Comparison of ENCODE assay signal across 27 cellular contexts in genomic region chr9:135413461-135413860, GRCh38.
DNase-seq lines count a peak whose midpoint lies in the region; TF ChIP-seq lines count a peak whose summit lies in the region.
"Had no signal": no experiment of that assay in that cellular context is flagged by ENCODE, and none has a peak within 500 bp of the region (broad histone marks: within the 10 kb centered on the region; RNA-seq: fewer than 3 reads in every experiment).

No MANE protein-coding gene starts in this region.

- H3K27me3 ChIP-seq in Peyer's patch (no peaks in the 10 kb centered on the region), endodermal cell (ENCODE audit: control insufficient read depth, insufficient read depth, low read length, poor library complexity, severe bottlenecking) (no peaks in the 10 kb centered on the region), spleen (replicated peaks in 1 of 7) (peaks cover 0 to 71% (median 15%) of the 10 kb centered on the region in 7 donors)
- H3K27me3 ChIP-seq: BLaER1, MG63 had no signal

- no peak for TF ChIP-seq CTCF in Peyer's patch (IDR thresholded peaks at IDR 0.05)
- TF ChIP-seq CTCF in endodermal cell (conservative IDR thresholded peaks at IDR 0.05), result no peak
- no peak for TF ChIP-seq CTCF in spleen (IDR thresholded peaks at IDR 0.05 in 8 of 11, conservative IDR thresholded peaks at IDR 0.05 in 3 of 11)

- DNase-seq in activated naive CD4-positive, alpha-beta T cell treated with anti-CD3 and anti-CD28 coated beads, Interleukin-2, amount 10 ng/mL, durations not matched to agents 7 days and 5 days, result peak; percentile 19
- DNase-seq in activated naive CD4-positive, alpha-beta T cell treated with anti-CD3 and anti-CD28 coated beads for 36 hours, result no peak
- peak in 2 of 3 donors; percentile 24 to 37 for DNase-seq in Peyer's patch
- DNase-seq in endodermal cell, result peak; percentile 43
- peak; percentile 68 for DNase-seq in spleen
- DNase-seq in NCI-H187 treated with DMSO at 0.1 percent for 48 hours (lab: John Stamatoyannopoulos, UW), result no peak
- DNase-seq in SKM-1 treated with dmso at 0.1 percent for 144 hours (lab: John Stamatoyannopoulos, UW; ENCODE audit: unreplicated experiment), result no peak
- no peak for DNase-seq in NCI-H524 treated with DMSO at 0.1 percent for 48 hours (lab: John Stamatoyannopoulos, UW)
- DNase-seq: CD4-positive, alpha-beta T cell; DMS79; EL; GDM1; IMR-90; KG1; MG63; NCI-H1105 treated with DMSO at 0.1 percent for 48 hours; NCI-H146; NCI-H2029; NCI-H446; NCI-H526; NCI-H82; NK-92 treated with Interleukin-12 subunit alpha and Interleukin-12 subunit beta, amount 100 ng/mL, for 24 hours; SIG-M5 had no signal

- no peaks in the 10 kb centered on the region for H3K36me3 Mint-ChIP-seq in activated naive CD4-positive, alpha-beta T cell treated with anti-CD3 and anti-CD28 coated beads, Interleukin-2, amount 10 ng/mL, durations not matched to agents 7 days and 5 days
- no peaks in the 10 kb centered on the region for H3K36me3 Mint-ChIP-seq in activated naive CD4-positive, alpha-beta T cell treated with anti-CD3 and anti-CD28 coated beads for 36 hours (ENCODE audit: low read depth)
- no peaks in the 10 kb centered on the region for H3K36me3 Mint-ChIP-seq in endodermal cell (ENCODE audit: low read depth)

- no peak for TF ChIP-seq POLR2A in Peyer's patch (IDR thresholded peaks at IDR 0.05)
- TF ChIP-seq POLR2A in spleen (IDR thresholded peaks at IDR 0.05), result no peak

- CTCF ChIA-PET in activated naive CD4-positive, alpha-beta T cell treated with anti-CD3 and anti-CD28 coated beads, Interleukin-2, amount 10 ng/mL, durations not matched to agents 7 days and 5 days (lab: Charles Lee), result interaction anchor here (0.7 to 1.6 kb wide), 4 partner anchors 43 to 716 kb away, joined by 3 to 12 read pairs (median 4); no protein-coding TSS in a partner anchor
- CTCF ChIA-PET in activated naive CD4-positive, alpha-beta T cell treated with anti-CD3 and anti-CD28 coated beads for 36 hours (lab: Charles Lee), result interaction anchor here (0.6 to 1.3 kb wide), 3 partner anchors 32 to 193 kb away, joined by 3 to 4 read pairs (median 4); no protein-coding TSS in a partner anchor

- H3K9me3 Mint-ChIP-seq in activated naive CD4-positive, alpha-beta T cell treated with anti-CD3 and anti-CD28 coated beads, Interleukin-2, amount 10 ng/mL, durations not matched to agents 7 days and 5 days, result no peaks in the 10 kb centered on the region
- H3K9me3 Mint-ChIP-seq in activated naive CD4-positive, alpha-beta T cell treated with anti-CD3 and anti-CD28 coated beads for 36 hours, result no peaks in the 10 kb centered on the region
- H3K9me3 Mint-ChIP-seq in endodermal cell, result no peaks in the 10 kb centered on the region
- H3K9me3 Mint-ChIP-seq: CD4-positive, alpha-beta T cell had no signal

- H3K9ac ChIP-seq in endodermal cell (ENCODE audit: extremely low read depth, low read length, poor library complexity, severe bottlenecking), result no peak overlapping the region
- H3K9ac ChIP-seq: BLaER1 had no signal

- no peak overlapping the region for H3K4me3 ChIP-seq in Peyer's patch
- no peak overlapping the region for H3K4me3 ChIP-seq in endodermal cell (ENCODE audit: low read length)
- no peak overlapping the region for H3K4me3 ChIP-seq in spleen
- H3K4me3 ChIP-seq: BLaER1, GM12878, MG63, SK-N-MC had no signal

- no peaks in the 10 kb centered on the region for H3K36me3 ChIP-seq in Peyer's patch
- no peaks in the 10 kb centered on the region for H3K36me3 ChIP-seq in endodermal cell (ENCODE audit: control insufficient read depth, insufficient read depth, low read length)
- H3K36me3 ChIP-seq in spleen, result no peaks in the 10 kb centered on the region
- H3K36me3 ChIP-seq: BLaER1, MG63 had no signal

- H3K4me1 ChIP-seq in Peyer's patch, result no peaks in the 10 kb centered on the region
- H3K4me1 ChIP-seq in endodermal cell (ENCODE audit: control insufficient read depth, insufficient read depth, low read length), result no peaks in the 10 kb centered on the region
- peaks cover 0 to 8% (median 6%) of the 10 kb centered on the region in 6 donors for H3K4me1 ChIP-seq in spleen
- H3K4me1 ChIP-seq: BLaER1 had no signal

- H3K9me3 ChIP-seq in Peyer's patch (no peaks in the 10 kb centered on the region), endodermal cell (ENCODE audit: control insufficient read depth, low read length) (no peaks in the 10 kb centered on the region), spleen (no peaks in the 10 kb centered on the region)
- H3K9me3 ChIP-seq: BLaER1, MG63 had no signal

- H3K27ac ChIP-seq in Peyer's patch (no peak overlapping the region), endodermal cell (ENCODE audit: low read depth, low read length) (no peak overlapping the region), spleen (no peak overlapping the region)
- H3K27ac ChIP-seq: BLaER1, RWPE1, SK-N-MC had no signal

- H3K4me3 Mint-ChIP-seq in activated naive CD4-positive, alpha-beta T cell treated with anti-CD3 and anti-CD28 coated beads, Interleukin-2, amount 10 ng/mL, durations not matched to agents 7 days and 5 days, result no peak overlapping the region
- H3K4me3 Mint-ChIP-seq in activated naive CD4-positive, alpha-beta T cell treated with anti-CD3 and anti-CD28 coated beads for 36 hours, result no peak overlapping the region
- H3K4me3 Mint-ChIP-seq in endodermal cell, result no peak overlapping the region
- H3K4me3 Mint-ChIP-seq: CD4-positive, alpha-beta T cell had no signal

- H3K4me1 Mint-ChIP-seq in activated naive CD4-positive, alpha-beta T cell treated with anti-CD3 and anti-CD28 coated beads, Interleukin-2, amount 10 ng/mL, durations not matched to agents 7 days and 5 days, result no peaks in the 10 kb centered on the region
- H3K4me1 Mint-ChIP-seq in activated naive CD4-positive, alpha-beta T cell treated with anti-CD3 and anti-CD28 coated beads for 36 hours (ENCODE audit: low read depth), result no peaks in the 10 kb centered on the region
- H3K4me1 Mint-ChIP-seq in endodermal cell, result no peaks in the 10 kb centered on the region

- 88 to 94% methylated on average over 9 to 18 of the region's 18 CpGs for WGBS in endodermal cell (ENCODE audit: insufficient coverage in 1 of 2, insufficient read length in 1 of 2), 2 experiments
- WGBS in spleen, 5 donors, result 77 to 91% (median 87%) methylated on average over 7 to 18 of the region's 18 CpGs

- intact Hi-C loops in activated naive CD4-positive, alpha-beta T cell treated with anti-CD3 and anti-CD28 coated beads for 36 hours (cut with micrococcal nuclease), result no loop called here
- intact Hi-C loops in spleen (cut with DNase I; ENCODE audit: low total_unique reads), result loop anchor here (5.0 kb wide), 2 partner anchors 326 to 716 kb away; partner anchors contain the start of gene OLFM1

- H3K27ac Mint-ChIP-seq in activated naive CD4-positive, alpha-beta T cell treated with anti-CD3 and anti-CD28 coated beads, Interleukin-2, amount 10 ng/mL, durations not matched to agents 7 days and 5 days, result no peak overlapping the region
- no peak overlapping the region for H3K27ac Mint-ChIP-seq in activated naive CD4-positive, alpha-beta T cell treated with anti-CD3 and anti-CD28 coated beads for 36 hours
- H3K27ac Mint-ChIP-seq in endodermal cell, result no peak overlapping the region
- H3K27ac Mint-ChIP-seq: CD4-positive, alpha-beta T cell had no signal

- peaks cover 16% of the 10 kb centered on the region for H3K27me3 Mint-ChIP-seq in activated naive CD4-positive, alpha-beta T cell treated with anti-CD3 and anti-CD28 coated beads, Interleukin-2, amount 10 ng/mL, durations not matched to agents 7 days and 5 days
- peaks cover 4% of the 10 kb centered on the region for H3K27me3 Mint-ChIP-seq in activated naive CD4-positive, alpha-beta T cell treated with anti-CD3 and anti-CD28 coated beads for 36 hours (ENCODE audit: low read depth)
- H3K27me3 Mint-ChIP-seq in endodermal cell (ENCODE audit: insufficient read depth), result no peaks in the 10 kb centered on the region

Comparison
In these comparisons a context has a peak if more than half of its experiments do, and no peak if none do; other contexts are left out.
1. DNase-seq: peak in activated naive CD4-positive, alpha-beta T cell treated with anti-CD3 and anti-CD28 coated beads, Interleukin-2, amount 10 ng/mL, durations not matched to agents 7 days and 5 days (single experiment), Peyer's patch (2 of 3), endodermal cell (single experiment) and spleen (single experiment); none in activated naive CD4-positive, alpha-beta T cell treated with anti-CD3 and anti-CD28 coated beads for 36 hours (single experiment), NCI-H187 treated with DMSO at 0.1 percent for 48 hours (single experiment), SKM-1 treated with dmso at 0.1 percent for 144 hours (single experiment) and NCI-H524 treated with DMSO at 0.1 percent for 48 hours (single experiment).